17 cellular contexts compared by ENCODE assay signal in genomic region chr3:47405820-47406761, GRCh38. TPM values are rescaled to one million over a fixed set of nuclear protein-coding genes. Genes with fewer than 3 reads are reported as not detected.
DNase-seq lines count a peak whose midpoint lies in the region; ATAC-seq, FAIRE-seq and TF ChIP-seq lines count a peak whose summit lies in the region.
"Had no signal": no experiment of that assay in that cellular context is flagged by ENCODE, and none has a peak within 500 bp of the region (broad histone marks: within the 10 kb centered on the region; RNA-seq: fewer than 3 reads in every experiment).

No MANE protein-coding gene starts in this region.

- CTCF ChIA-PET in naive thymus-derived CD4-positive, alpha-beta T cell (lab: Charles Lee) = no interaction called here
- CTCF ChIA-PET in CD8-positive, alpha-beta T cell (lab: Charles Lee) = no interaction called here

- H3K36me3 ChIP-seq in heart right ventricle (peaks cover 0 to 85% (median 33%) of the 10 kb centered on the region in 9 donors), bronchial epithelial cell (ENCODE audit: control insufficient read depth, insufficient read depth, low read length) (peaks cover 22% of the 10 kb centered on the region), vagina (peaks cover 0 to 40% of the 10 kb centered on the region in 2 donors)
- H3K36me3 ChIP-seq in naive thymus-derived CD4-positive, alpha-beta T cell (ENCODE audit: control insufficient read depth in 2 of 3, insufficient read depth in 3 of 3, low read length in 3 of 3) = peaks cover 0 to 70% (median 5%) of the 10 kb centered on the region in 3 experiments
- peaks cover 20% of the 10 kb centered on the region for H3K36me3 ChIP-seq in CD8-positive, alpha-beta T cell (ENCODE audit: insufficient read depth, low read length)

- H3K4me3 ChIP-seq in heart right ventricle = no peak overlapping the region
- no peak overlapping the region for H3K4me3 ChIP-seq in bronchial epithelial cell (ENCODE audit: low read depth, low read length)
- no peak overlapping the region for H3K4me3 ChIP-seq in naive thymus-derived CD4-positive, alpha-beta T cell (ENCODE audit: low read length)
- no peak overlapping the region for H3K4me3 ChIP-seq in vagina
- H3K4me3 ChIP-seq in CD8-positive, alpha-beta T cell (ENCODE audit: low read depth, low read length) = no peak overlapping the region
- H3K4me3 ChIP-seq: lower lobe of right lung had no signal

- H3K36me3 Mint-ChIP-seq in naive thymus-derived CD4-positive, alpha-beta T cell = no peaks in the 10 kb centered on the region
- peaks cover 50% of the 10 kb centered on the region for H3K36me3 Mint-ChIP-seq in CD8-positive, alpha-beta T cell

- H3K27me3 Mint-ChIP-seq in naive thymus-derived CD4-positive, alpha-beta T cell = no peaks in the 10 kb centered on the region
- H3K27me3 Mint-ChIP-seq in CD8-positive, alpha-beta T cell (ENCODE audit: low read depth) = no peaks in the 10 kb centered on the region
- H3K27me3 Mint-ChIP-seq: activated CD4-positive, alpha-beta memory T cell treated with anti-CD3 and anti-CD28 coated beads, Interleukin-2, amount 10 ng/mL, durations not matched to agents 7 days and 5 days had no signal

- ATAC-seq in heart right ventricle (no peak), left ventricle myocardium superior (no peak)
- ATAC-seq in naive thymus-derived CD4-positive, alpha-beta T cell = no peak
- ATAC-seq in CD8-positive, alpha-beta T cell = no peak

- H3K27ac ChIP-seq in heart right ventricle = peak overlapping the region; percentile 16 to 64 (median 44)
- H3K27ac ChIP-seq in naive thymus-derived CD4-positive, alpha-beta T cell (ENCODE audit: low read depth, low read length) = peak overlapping the region; percentile 1
- H3K27ac ChIP-seq in vagina = peak overlapping the region; percentile 63
- no peak overlapping the region for H3K27ac ChIP-seq in CD8-positive, alpha-beta T cell (ENCODE audit: low read depth, low read length)
- H3K27ac ChIP-seq: epithelial cell of prostate, lower lobe of right lung had no signal

- no peak for FAIRE-seq in bronchial epithelial cell (lab: Jason Lieb, UNC)
- FAIRE-seq in GM12891 (lab: Jason Lieb, UNC) = no peak
- FAIRE-seq: RCC 7860 had no signal

- no peaks in the 10 kb centered on the region for H3K9me3 Mint-ChIP-seq in naive thymus-derived CD4-positive, alpha-beta T cell
- no peaks in the 10 kb centered on the region for H3K9me3 Mint-ChIP-seq in CD8-positive, alpha-beta T cell
- H3K9me3 Mint-ChIP-seq: activated CD4-positive, alpha-beta memory T cell treated with anti-CD3 and anti-CD28 coated beads, Interleukin-2, amount 10 ng/mL, durations not matched to agents 7 days and 5 days; neural crest cell; T-helper 1 cell treated with Interleukin-12 subunit alpha and Interleukin-12 subunit beta and Interleukin-4 antibody, amounts not matched to agents 30 μg/mL and 1 μg/mL, for 36 hours had no signal

- no peak for TF ChIP-seq POLR2A in vagina (IDR thresholded peaks at IDR 0.05)
- no peak for TF ChIP-seq POLR2A in GM12891 (IDR thresholded peaks at IDR 0.05; ENCODE audit: low read depth, low read length)

- 92 to 94% methylated on average over 29 to 30 of the region's 31 CpGs for WGBS in heart right ventricle, 2 donors

- H3K27me3 ChIP-seq in heart right ventricle (no peaks in the 10 kb centered on the region), bronchial epithelial cell (ENCODE audit: control insufficient read depth, insufficient read depth, low read length) (no peaks in the 10 kb centered on the region), vagina (no peaks in the 10 kb centered on the region)
- H3K27me3 ChIP-seq in naive thymus-derived CD4-positive, alpha-beta T cell (ENCODE audit: control insufficient read depth in 2 of 2, insufficient read depth in 2 of 2, low read length in 2 of 2) = no peaks in the 10 kb centered on the region
- H3K27me3 ChIP-seq in CD8-positive, alpha-beta T cell (ENCODE audit: insufficient read depth, low read length) = no peaks in the 10 kb centered on the region

- TF ChIP-seq CTCF in heart right ventricle (IDR thresholded peaks at IDR 0.05) (no peak), bronchial epithelial cell (IDR thresholded peaks at IDR 0.05; ENCODE audit: insufficient read depth, low read length, severe bottlenecking) (no peak), vagina (IDR thresholded peaks at IDR 0.05) (no peak)
- TF ChIP-seq CTCF in CD8-positive, alpha-beta T cell (IDR thresholded peaks at IDR 0.05) = no peak

- H3K27ac Mint-ChIP-seq in naive thymus-derived CD4-positive, alpha-beta T cell = peak overlapping the region in 2 of 9 donors; percentile 47 to 67
- no peak overlapping the region for H3K27ac Mint-ChIP-seq in CD8-positive, alpha-beta T cell
- H3K27ac Mint-ChIP-seq: activated CD4-positive, alpha-beta memory T cell treated with anti-CD3 and anti-CD28 coated beads, Interleukin-2, amount 10 ng/mL, durations not matched to agents 7 days and 5 days; T-helper 1 cell treated with Interleukin-12 subunit alpha and Interleukin-12 subunit beta and Interleukin-4 antibody, amounts not matched to agents 30 μg/mL and 1 μg/mL, for 36 hours had no signal

- H3K9me3 ChIP-seq in heart right ventricle (no peaks in the 10 kb centered on the region), vagina (no peaks in the 10 kb centered on the region)
- H3K9me3 ChIP-seq in naive thymus-derived CD4-positive, alpha-beta T cell (ENCODE audit: control insufficient read depth in 2 of 3, low read length in 3 of 3) = no peaks in the 10 kb centered on the region
- H3K9me3 ChIP-seq in CD8-positive, alpha-beta T cell (ENCODE audit: low read length) = no peaks in the 10 kb centered on the region
- H3K9me3 ChIP-seq: lower lobe of right lung had no signal

- no peak overlapping the region for H3K4me3 Mint-ChIP-seq in naive thymus-derived CD4-positive, alpha-beta T cell
- H3K4me3 Mint-ChIP-seq in CD8-positive, alpha-beta T cell = no peak overlapping the region
- H3K4me3 Mint-ChIP-seq: activated CD4-positive, alpha-beta memory T cell treated with anti-CD3 and anti-CD28 coated beads, Interleukin-2, amount 10 ng/mL, durations not matched to agents 7 days and 5 days; neural crest cell; T-helper 1 cell treated with Interleukin-12 subunit alpha and Interleukin-12 subunit beta and Interleukin-4 antibody, amounts not matched to agents 30 μg/mL and 1 μg/mL, for 36 hours had no signal

- POLR2A ChIA-PET in naive thymus-derived CD4-positive, alpha-beta T cell (lab: Charles Lee) = no interaction called here
- POLR2A ChIA-PET in CD8-positive, alpha-beta T cell (lab: Charles Lee) = interaction anchor here (0.6 kb wide), 1 partner anchor 347 kb away, joined by 5 read pairs; no protein-coding TSS in a partner anchor

- H3K4me1 Mint-ChIP-seq in naive thymus-derived CD4-positive, alpha-beta T cell = peaks cover 0 to 7% (median 0%) of the 10 kb centered on the region in 7 donors
- peaks cover 4% of the 10 kb centered on the region for H3K4me1 Mint-ChIP-seq in CD8-positive, alpha-beta T cell (ENCODE audit: low read depth)
- H3K4me1 Mint-ChIP-seq: neural crest cell had no signal

- DNase-seq in heart right ventricle (no peak), left ventricle myocardium superior (no peak), bronchial epithelial cell (ENCODE audit: low read depth) (peak; percentile 9), vagina (ENCODE audit: extremely low spot score in 2 of 2) (no peak), GM12891 (ENCODE audit: insufficient read length, low spot score) (no peak), dedifferentiated amniotic fluid mesenchymal stem cell (ENCODE audit: extremely low spot score) (no peak)
- DNase-seq in naive thymus-derived CD4-positive, alpha-beta T cell = no peak
- DNase-seq in CD8-positive, alpha-beta T cell = no peak
- DNase-seq: activated CD4-positive, alpha-beta memory T cell treated with anti-CD3 and anti-CD28 coated beads, Interleukin-2, amount 10 ng/mL, durations not matched to agents 7 days and 5 days; activated effector memory CD4-positive, alpha-beta T cell treated with anti-CD3 and anti-CD28 coated beads, Interleukin-2, amount 50 U/mL, for 16 hours; DND-41; lower lobe of right lung; NCI-H1417 had no signal

- H3K4me1 ChIP-seq in heart right ventricle = peaks cover 5 to 22% (median 17%) of the 10 kb centered on the region in 9 donors
- no peaks in the 10 kb centered on the region for H3K4me1 ChIP-seq in naive thymus-derived CD4-positive, alpha-beta T cell (ENCODE audit: control insufficient read depth in 2 of 2, insufficient read depth in 2 of 2, low read length in 2 of 2)
- peaks cover 33% of the 10 kb centered on the region for H3K4me1 ChIP-seq in vagina
- no peaks in the 10 kb centered on the region for H3K4me1 ChIP-seq in CD8-positive, alpha-beta T cell (ENCODE audit: insufficient read depth, low read length)

- intact Hi-C loops in heart right ventricle (cut with DNase I) = no loop called here
- intact Hi-C loops in left ventricle myocardium superior (cut with micrococcal nuclease) = no loop called here
- intact Hi-C loops in naive thymus-derived CD4-positive, alpha-beta T cell (cut with micrococcal nuclease) = no loop called here
- intact Hi-C loops in vagina (cut with DNase I) = no loop called here
- intact Hi-C loops in CD8-positive, alpha-beta T cell (cut with DNase I, micrococcal nuclease) = no loop called here

TF ChIP-seq in GM12891, 5 proteins besides CTCF, POLR2A, EP300 and RAD21:
- TF ChIP-seq POU2F2 (IDR thresholded peaks at IDR 0.05; ENCODE audit: low read depth, low read length) (no peak), POLR2AphosphoS5 (IDR thresholded peaks at IDR 0.05; ENCODE audit: low read depth, low read length) (no peak), PAX5 (IDR thresholded peaks at IDR 0.05; ENCODE audit: insufficient read depth, low read length, severe bottlenecking) (no peak)
TF ChIP-seq in GM12891: peak in this region for 0.

RNA-seq across cellular contexts. Expression of gene PTPN23, which starts 25.3 kb away (rescaled TPM):
- total RNA-seq in heart right ventricle = 10 to 100 TPM; 16.4 to 23.4 (median 19.6) TPM
- 10 to 100 TPM in 1 of 2 donors, 1 to 10 TPM in 1; 9.2 to 23.0 TPM for polyA plus RNA-seq in heart right ventricle
- total RNA-seq in left ventricle myocardium superior = 18.6 TPM
- 12.6 and 12.7 TPM in 2 replicates for total RNA-seq in bronchial epithelial cell
- 10 to 100 TPM; 35.8 to 51.2 (median 38.5) TPM for total RNA-seq in naive thymus-derived CD4-positive, alpha-beta T cell
- polyA plus RNA-seq in naive thymus-derived CD4-positive, alpha-beta T cell = 1 to 10 TPM; 1.4 to 4.0 TPM
- total RNA-seq in vagina = 30.2 TPM
- 12.6 TPM for polyA plus RNA-seq in GM12891 (2012; ENCODE audit: low read depth, missing spikeins)
- total RNA-seq in CD8-positive, alpha-beta T cell = 10 to 100 TPM; 39.2 to 48.3 TPM
